In the genomic region with DNA sequence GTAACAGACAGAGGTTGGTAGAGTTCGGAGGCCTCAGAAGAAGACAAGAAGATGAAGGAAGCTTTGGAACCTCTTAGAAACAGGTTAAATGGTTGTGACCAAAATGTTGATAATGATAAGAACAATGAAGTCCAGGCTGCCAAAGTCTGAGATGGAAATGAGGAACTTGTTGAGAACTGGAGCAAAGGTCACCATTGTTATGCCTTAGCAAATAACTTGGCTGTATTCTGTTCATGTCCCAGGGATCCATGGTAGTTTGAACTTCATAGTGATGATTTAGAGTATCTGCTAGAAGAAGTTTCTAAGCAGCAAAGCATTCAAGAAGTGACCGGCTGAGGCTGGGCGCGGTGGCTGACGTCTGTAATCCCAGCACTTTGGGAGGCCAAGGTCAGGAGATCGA, we compare ENCODE assay signal across 28 cellular contexts.
"Had no signal": no experiment of that assay in that cellular context is flagged by ENCODE, and none has a peak within 500 bp of the region (broad histone marks: within the 10 kb centered on the region; RNA-seq: fewer than 3 reads in every experiment).

No MANE protein-coding gene starts in this region.

- H3K27ac Mint-ChIP-seq: activated naive CD4-positive, alpha-beta T cell treated with anti-CD3 and anti-CD28 coated beads, Interleukin-2, amount 50 U/mL, for 72 hours; dendritic cell treated with granulocyte-macrophage colony-stimulating factor and Interleukin-4, amounts not matched to agents 40 ng/mL and 50 ng/mL, for 4 days; naive B cell; stimulated activated naive B cell treated with anti-CD40 and anti-IgM and Interleukin-4, amounts not matched to agents 10 μg/mL and 1 μg/mL and 100 μg/mL, for 72 hours had no signal

- H3K36me3 ChIP-seq: brain microvascular endothelial cell, lower lobe of right lung, transverse colon had no signal

- H3K4me2 ChIP-seq: smooth muscle cell had no signal

- H3K27ac ChIP-seq: brain microvascular endothelial cell, lower lobe of right lung, transverse colon had no signal

- ATAC-seq: activated naive CD4-positive, alpha-beta T cell treated with anti-CD3 and anti-CD28 coated beads, Interleukin-2, amount 50 U/mL, for 72 hours; activated T-cell treated with anti-CD3 and anti-CD28 coated beads, Interleukin-2, amount 50 U/mL, for 4 hours; esophagus mucosa; left lobe of liver; lower lobe of right lung; sciatic nerve; stimulated activated naive B cell treated with anti-CD40 and anti-IgM and Interleukin-4, amounts not matched to agents 10 μg/mL and 1 μg/mL and 100 μg/mL, for 72 hours had no signal

- H3K4me3 Mint-ChIP-seq: activated T-cell treated with anti-CD3 and anti-CD28 coated beads, Interleukin-2, amount 50 U/mL, for 4 hours; dendritic cell treated with granulocyte-macrophage colony-stimulating factor and Interleukin-4, amounts not matched to agents 40 ng/mL and 50 ng/mL, for 4 days; stimulated activated naive B cell treated with anti-CD40 and anti-IgM and Interleukin-4, amounts not matched to agents 10 μg/mL and 1 μg/mL and 100 μg/mL, for 72 hours had no signal

- DNase-seq: activated CD4-positive, alpha-beta T cell treated with anti-CD3 and anti-CD28 coated beads for 4 hours; activated CD4-positive, alpha-beta T cell treated with anti-CD3 and anti-CD28 coated beads, Interleukin-2, amount 50 U/mL, for 48 hours; activated CD4-positive, CD25-positive, alpha-beta regulatory T cell; activated CD8-positive, alpha-beta memory T cell treated with anti-CD3 and anti-CD28 coated beads, Interleukin-2, amount 50 U/mL, for 48 hours; activated gamma-delta T cell; activated T-cell treated with anti-CD3 and anti-CD28 coated beads, Interleukin-2, amount 50 U/mL, for 4 hours; aorta; brain microvascular endothelial cell; caudate nucleus; effector memory CD4-positive, alpha-beta T cell; foreskin melanocyte; kidney; lower lobe of right lung; mesendoderm; naive B cell; nucleus accumbens; stimulated activated CD4-positive, alpha-beta T cell treated with anti-CD3 and anti-CD28 coated beads, Interleukin-15, amount 100 ng/mL, for 24 hours; stimulated activated CD8-positive, alpha-beta memory T cell treated with anti-CD3 and anti-CD28 coated beads, Interleukin-4, amount 100 ng/mL, for 48 hours; stimulated activated naive B cell treated with anti-CD40 and anti-IgM and Interleukin-4, amounts not matched to agents 10 μg/mL and 1 μg/mL and 100 μg/mL, for 72 hours; transverse colon had no signal

- H3K4me3 ChIP-seq: lower lobe of right lung, smooth muscle cell, transverse colon had no signal

- FAIRE-seq: endothelial cell of umbilical vein, kidney, urothelium cell line had no signal

- H3K27me3 ChIP-seq: brain microvascular endothelial cell had no signal

- H3K4me1 Mint-ChIP-seq: naive B cell; stimulated activated naive B cell treated with anti-CD40 and anti-IgM and Interleukin-4, amounts not matched to agents 10 μg/mL and 1 μg/mL and 100 μg/mL, for 72 hours had no signal

- H3K4me1 ChIP-seq: lower lobe of right lung, transverse colon had no signal
